In the genomic region with DNA sequence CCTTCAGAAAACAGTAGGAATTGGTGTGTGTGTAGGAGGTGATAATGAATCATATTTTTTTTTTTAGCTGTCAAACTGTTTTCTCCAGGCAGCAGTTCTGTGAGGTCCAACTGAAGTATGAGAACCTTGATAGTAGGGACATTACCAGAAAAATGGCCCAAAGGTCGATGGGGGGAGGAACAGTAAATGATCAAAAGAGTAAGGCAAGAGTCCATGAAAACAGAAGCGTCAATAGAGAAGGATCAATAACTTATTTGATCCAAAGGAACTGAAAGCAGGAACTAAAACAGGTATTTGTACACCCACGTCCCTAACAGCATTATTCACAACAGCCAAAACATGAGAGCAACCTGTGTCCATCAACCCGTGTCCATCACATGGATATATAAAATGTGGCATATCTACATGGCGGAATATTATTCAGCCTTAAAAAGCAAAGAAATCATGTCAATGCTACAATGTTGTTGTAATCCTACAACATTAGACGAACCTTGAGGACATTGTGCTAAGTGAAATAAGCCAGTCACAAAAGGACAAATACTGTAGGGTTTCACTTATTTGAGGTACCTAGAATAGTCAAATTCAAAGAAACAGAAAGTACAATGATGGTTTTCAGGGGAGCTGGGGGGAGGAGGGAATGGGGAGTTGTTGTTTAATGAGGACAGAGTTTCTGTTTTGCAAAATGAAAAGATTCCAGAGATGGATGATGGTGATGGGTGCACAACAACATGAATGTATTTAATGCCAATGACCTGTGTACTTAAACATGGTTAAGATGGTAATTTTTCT, we compare ENCODE assay signal across 16 cellular contexts.
DNase-seq lines count a peak whose midpoint lies in the region; ATAC-seq and TF ChIP-seq lines count a peak whose summit lies in the region.
"Had no signal": no experiment of that assay in that cellular context is flagged by ENCODE, and none has a peak within 500 bp of the region (broad histone marks: within the 10 kb centered on the region; RNA-seq: fewer than 3 reads in every experiment).

No MANE protein-coding gene starts in this region.

- H3K36me3 Mint-ChIP-seq in activated CD4-positive, alpha-beta T cell treated with anti-CD3 and anti-CD28 coated beads for 36 hours (ENCODE audit: low read depth), result peaks cover 56% of the 10 kb centered on the region
- peaks cover 24 to 41% of the 10 kb centered on the region in 2 donors for H3K36me3 Mint-ChIP-seq in activated naive CD4-positive, alpha-beta T cell treated with anti-CD3 and anti-CD28 coated beads, Interleukin-2, amount 50 U/mL, for 72 hours

- peak overlapping the region; percentile 85 for H3K27ac Mint-ChIP-seq in activated CD4-positive, alpha-beta T cell treated with anti-CD3 and anti-CD28 coated beads for 36 hours
- peak overlapping the region; percentile 76 to 97 for H3K27ac Mint-ChIP-seq in activated naive CD4-positive, alpha-beta T cell treated with anti-CD3 and anti-CD28 coated beads, Interleukin-2, amount 50 U/mL, for 72 hours

- H3K27me3 Mint-ChIP-seq in activated CD4-positive, alpha-beta T cell treated with anti-CD3 and anti-CD28 coated beads for 36 hours, result no peaks in the 10 kb centered on the region

- peak overlapping the region; percentile 58 for H3K4me3 Mint-ChIP-seq in activated CD4-positive, alpha-beta T cell treated with anti-CD3 and anti-CD28 coated beads for 36 hours

- H3K27me3 ChIP-seq in gastrocnemius medialis, result no peaks in the 10 kb centered on the region
- H3K27me3 ChIP-seq: upper lobe of right lung had no signal

- no peaks in the 10 kb centered on the region for H3K9me3 ChIP-seq in gastrocnemius medialis
- H3K9me3 ChIP-seq: A549, upper lobe of right lung had no signal

- CTCF ChIA-PET in activated CD4-positive, alpha-beta T cell treated with anti-CD3 and anti-CD28 coated beads for 36 hours (lab: Charles Lee), result interaction anchor here (0.7 to 6.5 kb wide), 12 partner anchors 9 to 591 kb away, joined by 3 to 44 read pairs (median 7); no protein-coding TSS in a partner anchor

- intact Hi-C loops in activated CD4-positive, alpha-beta T cell treated with anti-CD3 and anti-CD28 coated beads for 36 hours (cut with DNase I, micrococcal nuclease), result loop anchor here in 1 of 2 experiments (1.0 to 10.0 kb wide), 2 partner anchors 12 to 53 kb away; no protein-coding TSS in a partner anchor
- intact Hi-C loops in gastrocnemius medialis (cut with DNase I; ENCODE audit: low total_unique reads), result loop anchor here (10.0 kb wide), 1 partner anchor 1723 kb away; the partner anchor contains the start of gene AHCYL2

- TF ChIP-seq POLR2A in gastrocnemius medialis (IDR thresholded peaks at IDR 0.05), result no peak

- in situ Hi-C loops in gastrocnemius medialis (cut with MboI; ENCODE audit: low sequenced_read_pairs in 4 of 4), result no loop called here

- ATAC-seq in activated CD4-positive, alpha-beta T cell treated with anti-CD3 and anti-CD28 coated beads for 36 hours, result peak; percentile 12
- ATAC-seq in HG03045 (IDR thresholded peaks at IDR 0.05; ENCODE audit: unreplicated experiment) (peak; percentile 42), gastrocnemius medialis (no peak), GM21717 (IDR thresholded peaks at IDR 0.05; ENCODE audit: unreplicated experiment) (no peak)
- peak; percentile 48 to 51 for ATAC-seq in activated naive CD4-positive, alpha-beta T cell treated with anti-CD3 and anti-CD28 coated beads, Interleukin-2, amount 50 U/mL, for 72 hours
- ATAC-seq: A549, upper lobe of right lung had no signal

- no peaks in the 10 kb centered on the region for H3K9me3 Mint-ChIP-seq in activated CD4-positive, alpha-beta T cell treated with anti-CD3 and anti-CD28 coated beads for 36 hours (ENCODE audit: low read depth)
- no peaks in the 10 kb centered on the region for H3K9me3 Mint-ChIP-seq in activated naive CD4-positive, alpha-beta T cell treated with anti-CD3 and anti-CD28 coated beads, Interleukin-2, amount 50 U/mL, for 72 hours

- no peak for TF ChIP-seq CTCF in gastrocnemius medialis (IDR thresholded peaks at IDR 0.05 in 4 of 5, conservative IDR thresholded peaks at IDR 0.05 in 1 of 5)

- DNase-seq in activated CD4-positive, alpha-beta T cell treated with anti-CD3 and anti-CD28 coated beads for 36 hours, result no peak
- DNase-seq in activated CD4-positive, alpha-beta T cell treated with anti-CD3 and anti-CD28 coated beads, Interleukin-2, amount 50 U/mL, for 1 hour, result no peak
- no peak for DNase-seq in activated naive CD4-positive, alpha-beta T cell treated with anti-CD3 and anti-CD28 coated beads, Interleukin-2, amount 50 U/mL, for 72 hours (ENCODE audit: low spot score in 2 of 2)
- no peak for DNase-seq in gastrocnemius medialis
- no peak for DNase-seq in DMS79 treated with DMSO at 0.1 percent for 48 hours (lab: John Stamatoyannopoulos, UW)
- no peak for DNase-seq in pons (ENCODE audit: low spot score)
- DNase-seq: cortex of kidney, HCEC 1CT, mammary epithelial cell, NCI-H1417 treated with DMSO at 0.1 percent for 48 hours, NCI-H510A, SHP77, upper lobe of right lung had no signal

- no peak overlapping the region for H3K4me3 ChIP-seq in gastrocnemius medialis
- H3K4me3 ChIP-seq: A549, upper lobe of right lung had no signal

- POLR2A ChIA-PET in activated CD4-positive, alpha-beta T cell treated with anti-CD3 and anti-CD28 coated beads for 36 hours (lab: Charles Lee), result interaction anchor here (0.6 to 3.6 kb wide), 18 partner anchors 9 to 1143 kb away, joined by 3 to 29 read pairs (median 4); no protein-coding TSS in a partner anchor

- H3K4me1 Mint-ChIP-seq in activated CD4-positive, alpha-beta T cell treated with anti-CD3 and anti-CD28 coated beads for 36 hours, result peaks cover 60% of the 10 kb centered on the region

- peak overlapping the region; percentile 35 to 97 (median 92) for H3K27ac ChIP-seq in gastrocnemius medialis
- H3K27ac ChIP-seq: upper lobe of right lung had no signal

- H3K36me3 ChIP-seq in gastrocnemius medialis, result peaks cover 0 to 11% of the 10 kb centered on the region in 2 donors

- peaks cover 73 to 98% of the 10 kb centered on the region in 2 donors for H3K4me1 ChIP-seq in gastrocnemius medialis

Comparison
In these comparisons a context has a peak if more than half of its experiments do, and no peak if none do; other contexts are left out.
1. ATAC-seq: peak in activated CD4-positive, alpha-beta T cell treated with anti-CD3 and anti-CD28 coated beads for 36 hours (single experiment), HG03045 (single experiment) and activated naive CD4-positive, alpha-beta T cell treated with anti-CD3 and anti-CD28 coated beads, Interleukin-2, amount 50 U/mL, for 72 hours (2 of 2); none in gastrocnemius medialis (0 of 2) and GM21717 (single experiment).